Comparison of ENCODE assay signal across 15 cellular contexts in the genomic region with DNA sequence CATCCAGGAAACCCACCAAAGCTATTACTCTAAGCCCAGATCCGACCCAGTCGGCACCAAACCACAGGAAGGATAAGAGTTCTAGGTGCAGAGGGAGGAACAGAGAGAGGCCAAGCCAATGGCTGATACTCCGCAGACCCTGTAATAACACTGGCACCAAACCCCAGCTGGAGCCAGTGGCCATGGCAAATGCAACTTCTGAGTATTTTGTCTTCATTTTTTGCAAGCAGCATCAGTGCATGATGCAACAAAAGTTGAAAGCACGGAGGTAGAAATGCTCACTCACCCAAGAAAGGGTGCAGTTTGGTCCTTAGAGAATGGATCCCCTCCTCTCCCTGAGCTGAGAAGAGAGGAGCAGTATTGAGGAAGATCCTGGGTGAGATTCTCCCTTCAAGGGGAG. TPM values are rescaled to one million over a fixed set of nuclear protein-coding genes. Genes with fewer than 3 reads are reported as not detected.
DNase-seq lines count a peak whose midpoint lies in the region; ATAC-seq, FAIRE-seq and TF ChIP-seq lines count a peak whose summit lies in the region.
"Had no signal": no experiment of that assay in that cellular context is flagged by ENCODE, and none has a peak within 500 bp of the region (broad histone marks: within the 10 kb centered on the region; RNA-seq: fewer than 3 reads in every experiment).

No MANE protein-coding gene starts in this region.

- intact Hi-C loops in activated CD4-positive, alpha-beta T cell treated with anti-CD3 and anti-CD28 coated beads, Interleukin-2, amount 10 ng/mL, durations not matched to agents 24 days and 14 days (cut with micrococcal nuclease) = no loop called here
- intact Hi-C loops in dorsolateral prefrontal cortex (cut with DNase I) = loop anchor here (5.0 kb wide), 2 partner anchors 39 to 54 kb away; a partner anchor contains a TSS

- TF ChIP-seq CTCF in Loucy (conservative IDR thresholded peaks at IDR 0.05; ENCODE audit: low read length) (no peak), dorsolateral prefrontal cortex (IDR thresholded peaks at IDR 0.05 in 54 of 56, conservative IDR thresholded peaks at IDR 0.05 in 2 of 56; ENCODE audit: low read depth in 1 of 56, partially characterized antibody in 56 of 56) (no peak), neutrophil (IDR thresholded peaks at IDR 0.05) (no peak)

- H3K27me3 ChIP-seq in Loucy (ENCODE audit: insufficient read depth, low read length, poor library complexity, severe bottlenecking) (no peaks in the 10 kb centered on the region), dorsolateral prefrontal cortex (no peaks in the 10 kb centered on the region), neutrophil (peaks cover 42% of the 10 kb centered on the region)

- peak overlapping the region; percentile 20 for H3K27ac Mint-ChIP-seq in activated CD4-positive, alpha-beta T cell treated with anti-CD3 and anti-CD28 coated beads, Interleukin-2, amount 10 ng/mL, durations not matched to agents 24 days and 14 days

- peaks cover 47% of the 10 kb centered on the region for H3K4me1 ChIP-seq in Loucy (ENCODE audit: insufficient read depth, low read length, poor library complexity, severe bottlenecking)
- H3K4me1 ChIP-seq in neutrophil (ENCODE audit: control insufficient read depth in 1 of 2, insufficient read depth in 1 of 2, low read depth in 1 of 2, low read length in 1 of 2) = peaks cover 74 to 85% of the 10 kb centered on the region in 2 experiments
- H3K4me1 ChIP-seq: colonic mucosa had no signal

- no peaks in the 10 kb centered on the region for H3K9me2 ChIP-seq in Loucy (replicated peaks; ENCODE audit: low read depth, low read length)

- peak overlapping the region; percentile 61 for H3K4me3 Mint-ChIP-seq in activated CD4-positive, alpha-beta T cell treated with anti-CD3 and anti-CD28 coated beads, Interleukin-2, amount 10 ng/mL, durations not matched to agents 24 days and 14 days

- H3K27ac ChIP-seq in dorsolateral prefrontal cortex (peak overlapping the region in 45 of 59 donors; percentile 2 to 89 (median 63)), neutrophil (peak overlapping the region; percentile 91)
- H3K27ac ChIP-seq: colonic mucosa, GM23248 had no signal

- no peaks in the 10 kb centered on the region for H3K79me2 ChIP-seq in Loucy (ENCODE audit: insufficient read depth, low read length)

- H3K4me3 ChIP-seq in Loucy (ENCODE audit: low read length, poor library complexity, severe bottlenecking) (peak overlapping the region; percentile 56), dorsolateral prefrontal cortex (peak overlapping the region in 43 of 59 donors; percentile 5 to 85 (median 47)), neutrophil (ENCODE audit: low read depth in 1 of 2, low read length in 1 of 2) (peak overlapping the region; percentile 69 to 77)
- H3K4me3 ChIP-seq: colonic mucosa, GM23248 had no signal

- peaks cover 21% of the 10 kb centered on the region; the same call in 1 of the 2 replicates for H3F3A ChIP-seq in Loucy (ENCODE audit: low read depth)

- peak overlapping the region; percentile 57 for H3K9ac ChIP-seq in Loucy (ENCODE audit: low read depth, low read length, poor library complexity, severe bottlenecking)
- H3K9ac ChIP-seq: GM23248 had no signal

- H3K27me3 Mint-ChIP-seq in activated CD4-positive, alpha-beta T cell treated with anti-CD3 and anti-CD28 coated beads, Interleukin-2, amount 10 ng/mL, durations not matched to agents 24 days and 14 days = peaks cover 20% of the 10 kb centered on the region

- DNase-seq in activated CD4-positive, alpha-beta T cell treated with anti-CD3 and anti-CD28 coated beads, Interleukin-2, amount 10 ng/mL, durations not matched to agents 24 days and 14 days = no peak
- DNase-seq in activated CD4-positive, alpha-beta T cell treated with anti-CD3 and anti-CD28 coated beads for 48 hours = no peak
- DNase-seq in dorsolateral prefrontal cortex (no peak), urothelium cell line (ENCODE audit: low spot score) (no peak)
- DNase-seq: colonic mucosa, COR-L47, GM23248, NCI-H82, trophoblast cell had no signal

- H3K36me3 ChIP-seq in Loucy (ENCODE audit: insufficient read depth, low read length) (no peaks in the 10 kb centered on the region), neutrophil (peaks cover 24% of the 10 kb centered on the region)
- H3K36me3 ChIP-seq: colonic mucosa had no signal

- H3K4me2 ChIP-seq in Loucy (ENCODE audit: low read depth, low read length, poor library complexity, severe bottlenecking) = peak overlapping the region; percentile 79

- H3K9me3 Mint-ChIP-seq in activated CD4-positive, alpha-beta T cell treated with anti-CD3 and anti-CD28 coated beads, Interleukin-2, amount 10 ng/mL, durations not matched to agents 24 days and 14 days = no peaks in the 10 kb centered on the region

- H3K9me3 ChIP-seq in Loucy (ENCODE audit: insufficient read depth, low read depth, low read length) (no peaks in the 10 kb centered on the region), neutrophil (no peaks in the 10 kb centered on the region)
- H3K9me3 ChIP-seq: colonic mucosa had no signal

- ATAC-seq in GM21515 (IDR thresholded peaks at IDR 0.05; ENCODE audit: unreplicated experiment) (no peak), GM18909 (IDR thresholded peaks at IDR 0.05; ENCODE audit: poor library complexity, unreplicated experiment) (no peak)

- no peak for FAIRE-seq in urothelium cell line (lab: Jason Lieb, UNC)
- FAIRE-seq: A204.1, HTR-8/SVneo had no signal

- peaks cover 51% of the 10 kb centered on the region for H3K4me1 Mint-ChIP-seq in activated CD4-positive, alpha-beta T cell treated with anti-CD3 and anti-CD28 coated beads, Interleukin-2, amount 10 ng/mL, durations not matched to agents 24 days and 14 days

- H4K20me1 ChIP-seq in Loucy (ENCODE audit: insufficient read depth, low read length, poor library complexity, severe bottlenecking) = no peaks in the 10 kb centered on the region

- H3K36me3 Mint-ChIP-seq in activated CD4-positive, alpha-beta T cell treated with anti-CD3 and anti-CD28 coated beads, Interleukin-2, amount 10 ng/mL, durations not matched to agents 24 days and 14 days (ENCODE audit: low read depth) = peaks cover 6% of the 10 kb centered on the region

- H2AFZ ChIP-seq in Loucy (ENCODE audit: low read length) = no peak overlapping the region
- H2AFZ ChIP-seq: GM23248 had no signal

RNA-seq across cellular contexts. Expression of a gene that starts 2.8 kb away (rescaled TPM):
- total RNA-seq in activated CD4-positive, alpha-beta T cell treated with anti-CD3 and anti-CD28 coated beads, Interleukin-2, amount 10 ng/mL, durations not matched to agents 24 days and 14 days = 0.16 and 0.17 TPM in 2 replicates
- total RNA-seq in dorsolateral prefrontal cortex = 10 to 100 TPM in 114 of 120 experiments, 1 to 10 TPM in 6; 5.0 to 22.9 (median 14.6) TPM

RNA-seq across cellular contexts. Expression of a gene that starts 33.5 kb away (rescaled TPM):
- 18.4 and 19.8 TPM in 2 replicates for total RNA-seq in activated CD4-positive, alpha-beta T cell treated with anti-CD3 and anti-CD28 coated beads, Interleukin-2, amount 10 ng/mL, durations not matched to agents 24 days and 14 days
- 10 to 100 TPM in 82 of 120 experiments, 1 to 10 TPM in 38; 5.6 to 23.7 (median 11.0) TPM for total RNA-seq in dorsolateral prefrontal cortex

RNA-seq across cellular contexts. Expression of a gene that starts 40.7 kb away (rescaled TPM):
- 47.4 and 49.5 TPM in 2 replicates for total RNA-seq in activated CD4-positive, alpha-beta T cell treated with anti-CD3 and anti-CD28 coated beads, Interleukin-2, amount 10 ng/mL, durations not matched to agents 24 days and 14 days
- 10 to 100 TPM; 13.5 to 28.7 (median 21.8) TPM for total RNA-seq in dorsolateral prefrontal cortex
